In the genomic region with DNA sequence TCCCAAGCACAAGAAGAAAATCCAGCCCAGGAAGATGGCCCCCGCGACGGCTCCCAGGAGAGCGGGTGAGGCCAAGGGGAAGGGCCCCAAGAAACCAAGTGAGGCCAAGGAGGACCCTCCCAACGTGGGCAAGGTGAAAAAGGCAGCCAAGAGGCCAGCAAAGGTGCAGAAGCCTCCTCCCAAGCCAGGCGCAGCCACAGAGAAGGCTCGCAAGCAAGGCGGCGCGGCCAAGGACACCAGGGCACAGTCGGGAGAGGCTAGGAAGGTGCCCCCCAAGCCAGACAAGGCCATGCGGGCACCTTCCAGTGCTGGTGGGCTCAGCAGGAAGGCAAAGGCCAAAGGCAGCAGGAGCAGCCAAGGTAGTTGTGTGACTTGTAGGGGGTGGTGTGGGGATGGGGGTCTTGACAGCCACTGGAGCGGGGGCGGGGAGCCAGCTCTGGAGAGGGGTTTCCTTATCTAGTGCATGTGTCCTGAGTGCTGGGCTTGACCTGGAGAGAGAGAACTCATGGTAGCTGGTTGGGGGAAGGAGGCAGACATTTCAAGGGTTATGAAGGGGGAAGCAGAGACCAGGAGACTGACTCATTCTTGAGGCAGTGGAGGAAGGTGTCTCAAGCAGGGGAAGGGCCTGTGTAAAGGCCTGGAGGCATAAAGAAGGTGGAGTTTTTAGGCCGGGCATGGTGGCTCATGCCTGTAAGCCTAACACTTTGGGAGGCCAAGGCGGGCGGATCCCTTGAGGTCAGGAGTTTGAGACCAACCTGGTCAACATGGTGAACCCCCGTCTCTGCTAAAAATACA, we compare ENCODE assay signal across 15 cellular contexts. TPM values are rescaled to one million over a fixed set of nuclear protein-coding genes. Genes with fewer than 3 reads are reported as not detected.
A peak's percentile ranks its signal among the peaks of the same experiment; 100 is the strongest.
DNase-seq lines count a peak whose midpoint lies in the region; ATAC-seq, FAIRE-seq and TF ChIP-seq lines count a peak whose summit lies in the region.
"Had no signal": no experiment of that assay in that cellular context is flagged by ENCODE, and none has a peak within 500 bp of the region (broad histone marks: within the 10 kb centered on the region; RNA-seq: fewer than 3 reads in every experiment).

No MANE protein-coding gene starts in this region.

- TF ChIP-seq CTCF in Loucy (conservative IDR thresholded peaks at IDR 0.05; ENCODE audit: low read length) (no peak), astrocyte (IDR thresholded peaks at IDR 0.05; ENCODE audit: insufficient read depth, low read depth, low read length) (no peak), stomach (IDR thresholded peaks at IDR 0.05) (no peak)

- H3F3A ChIP-seq in Loucy (ENCODE audit: low read depth) = no peaks in the 10 kb centered on the region

- intact Hi-C loops in sciatic nerve (cut with DNase I) = no loop called here
- intact Hi-C loops in stomach (cut with DNase I; ENCODE audit: low total_unique reads) = no loop called here

- H3K4me3 ChIP-seq in Loucy (ENCODE audit: low read length, poor library complexity, severe bottlenecking) (no peak overlapping the region), astrocyte (ENCODE audit: insufficient read depth, low read depth, low read length) (no peak overlapping the region), stomach (no peak overlapping the region)
- H3K4me3 ChIP-seq: prostate gland had no signal

- H3K9me3 ChIP-seq in Loucy (ENCODE audit: insufficient read depth, low read depth, low read length) (no peaks in the 10 kb centered on the region), astrocyte (ENCODE audit: insufficient read depth, low read depth, low read length) (no peaks in the 10 kb centered on the region), stomach (no peaks in the 10 kb centered on the region)
- H3K9me3 ChIP-seq: prostate gland had no signal

- H3K4me1 Mint-ChIP-seq in astrocyte (ENCODE audit: low read depth, unreplicated experiment) = peaks cover 23% of the 10 kb centered on the region

- H3K79me2 ChIP-seq in Loucy (ENCODE audit: insufficient read depth, low read length) (no peaks in the 10 kb centered on the region), astrocyte (ENCODE audit: insufficient read depth, low read length) (no peaks in the 10 kb centered on the region)

- H3K4me3 Mint-ChIP-seq in astrocyte (ENCODE audit: unreplicated experiment) = no peak overlapping the region

- no peak for TF ChIP-seq POLR2A in stomach (IDR thresholded peaks at IDR 0.05)

- H3K9me2 ChIP-seq in Loucy (replicated peaks; ENCODE audit: low read depth, low read length) = no peaks in the 10 kb centered on the region

- H3K27me3 ChIP-seq in Loucy (ENCODE audit: insufficient read depth, low read length, poor library complexity, severe bottlenecking) (no peaks in the 10 kb centered on the region), astrocyte (ENCODE audit: insufficient read depth, low read length) (no peaks in the 10 kb centered on the region), stomach (no peaks in the 10 kb centered on the region)

- DNase-seq in CD1c-positive myeloid dendritic cell (ENCODE audit: extremely low spot score) (peak; percentile 58), astrocyte (ENCODE audit: low read depth) (peak; percentile 38), kidney tubule cell (ENCODE audit: low spot score) (peak; percentile 70), cortex of kidney (lab: John Stamatoyannopoulos, UW) (no peak), sciatic nerve (ENCODE audit: low spot score) (no peak), stomach (no peak)
- no peak for DNase-seq in stimulated activated CD4-positive, alpha-beta T cell treated with anti-CD3 and anti-CD28 coated beads, Interleukin-12 subunit alpha, Interleukin-12 subunit beta, amount 100 ng/mL, for 4 hours
- DNase-seq: GOT3, midbrain, NCI-H2107, OCI-M1, T1000 had no signal

- H2AFZ ChIP-seq in Loucy (ENCODE audit: low read length) (no peak overlapping the region), astrocyte (ENCODE audit: low read depth, low read length) (no peak overlapping the region)

- H3K4me1 ChIP-seq in Loucy (ENCODE audit: insufficient read depth, low read length, poor library complexity, severe bottlenecking) (no peaks in the 10 kb centered on the region), astrocyte (ENCODE audit: insufficient read depth, low read length) (peaks cover 9% of the 10 kb centered on the region), stomach (peaks cover 5 to 15% (median 8%) of the 10 kb centered on the region in 4 donors)
- H3K4me1 ChIP-seq: prostate gland had no signal

- no peaks in the 10 kb centered on the region for H3K36me3 ChIP-seq in Loucy (ENCODE audit: insufficient read depth, low read length)
- H3K36me3 ChIP-seq in astrocyte (ENCODE audit: insufficient read depth, low read length) = no peaks in the 10 kb centered on the region
- no peaks in the 10 kb centered on the region for H3K36me3 ChIP-seq in stomach
- H3K36me3 ChIP-seq: prostate gland had no signal

- ATAC-seq in sciatic nerve = no peak

- H4K20me1 ChIP-seq in Loucy (ENCODE audit: insufficient read depth, low read length, poor library complexity, severe bottlenecking) (no peaks in the 10 kb centered on the region), astrocyte (ENCODE audit: insufficient read depth, low read length) (no peaks in the 10 kb centered on the region)

- peaks cover 4% of the 10 kb centered on the region for H3K36me3 Mint-ChIP-seq in astrocyte (ENCODE audit: low read depth, unreplicated experiment)

- no peak overlapping the region for H3K4me2 ChIP-seq in Loucy (ENCODE audit: low read depth, low read length, poor library complexity, severe bottlenecking)
- peak overlapping the region; percentile 5 for H3K4me2 ChIP-seq in astrocyte (ENCODE audit: low read length)

- no peak for TF ChIP-seq EP300 in stomach (IDR thresholded peaks at IDR 0.05)

- H3K27ac ChIP-seq in astrocyte (ENCODE audit: low read depth, low read length) (no peak overlapping the region), stomach (no peak overlapping the region)
- H3K27ac ChIP-seq: prostate gland had no signal

- H3K27ac Mint-ChIP-seq in astrocyte (ENCODE audit: unreplicated experiment) = peak overlapping the region; percentile 20

- 89 to 92% (median 91%) methylated on average over 18 of the region's 18 CpGs for WGBS in stomach, 5 donors

- H3K9me3 Mint-ChIP-seq in astrocyte (ENCODE audit: unreplicated experiment) = no peaks in the 10 kb centered on the region

- no peaks in the 10 kb centered on the region for H3K27me3 Mint-ChIP-seq in astrocyte (ENCODE audit: low read depth, unreplicated experiment)

- FAIRE-seq in astrocyte (lab: Jason Lieb, UNC) = no peak

- H3K9ac ChIP-seq in Loucy (ENCODE audit: low read depth, low read length, poor library complexity, severe bottlenecking) (peak overlapping the region; percentile 11), astrocyte (ENCODE audit: low read length) (no peak overlapping the region)

RNA-seq across cellular contexts. Expression of a gene that starts 6.2 kb away (rescaled TPM):
- not detected in 2 replicates for total RNA-seq in astrocyte
- total RNA-seq in sciatic nerve = not detected
- not detected for total RNA-seq in stomach
- polyA plus RNA-seq in stomach = not detected
- total RNA-seq: prostate gland had no signal
- polyA plus RNA-seq: adipose tissue had no signal

RNA-seq across cellular contexts. Expression of a gene that starts 20.8 kb away (rescaled TPM):
- total RNA-seq in astrocyte = not detected in 2 replicates
- total RNA-seq in sciatic nerve = not detected
- total RNA-seq in stomach = not detected
- polyA plus RNA-seq in stomach = not detected
- polyA plus RNA-seq: adipose tissue had no signal

RNA-seq across cellular contexts. Expression of a gene that starts 57.3 kb away (rescaled TPM):
- 184 and 188 TPM in 2 replicates for total RNA-seq in astrocyte
- total RNA-seq in sciatic nerve = 319 TPM
- total RNA-seq in stomach = 100 to 1,000 TPM in 2 of 5 donors, 10 to 100 TPM in 3; 53.1 to 251 (median 65.2) TPM
- 10 to 100 TPM; 22.6 to 44.7 (median 32.0) TPM for polyA plus RNA-seq in stomach

Comparison
In these comparisons a context has a peak if more than half of its experiments do, and no peak if none do; other contexts are left out.
1. DNase-seq: peak in CD1c-positive myeloid dendritic cell (single experiment), astrocyte (single experiment) and kidney tubule cell (single experiment); none in cortex of kidney (single experiment), stimulated activated CD4-positive, alpha-beta T cell treated with anti-CD3 and anti-CD28 coated beads, Interleukin-12 subunit alpha, Interleukin-12 subunit beta, amount 100 ng/mL, for 4 hours (single experiment), sciatic nerve (single experiment) and stomach (single experiment).